In the genomic region with DNA sequence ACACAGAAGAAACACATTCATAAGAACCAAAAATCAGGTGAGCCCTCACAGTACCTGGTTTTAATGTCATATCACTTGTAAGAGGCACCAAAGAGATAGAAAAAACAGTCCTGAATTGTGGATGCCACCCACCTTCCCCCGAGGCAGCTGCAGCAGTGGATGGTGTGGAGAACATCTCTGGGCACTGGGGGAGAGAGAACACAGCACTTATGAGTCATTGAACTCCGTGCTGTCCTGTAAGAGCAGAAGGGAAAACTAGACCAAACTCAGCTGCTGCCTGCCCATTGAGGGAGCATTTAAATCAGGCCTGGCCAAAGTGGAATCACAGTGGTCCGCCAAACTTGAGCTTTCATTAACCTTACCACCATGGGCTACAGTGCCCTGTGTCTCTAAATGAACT, we compare ENCODE assay signal across 26 cellular contexts.
"Had no signal": no experiment of that assay in that cellular context is flagged by ENCODE, and none has a peak within 500 bp of the region (broad histone marks: within the 10 kb centered on the region; RNA-seq: fewer than 3 reads in every experiment).

No MANE protein-coding gene starts in this region.

- H2AFZ ChIP-seq: parathyroid adenoma had no signal

- H3K4me3 ChIP-seq: cardiac muscle cell, coronary artery, dorsolateral prefrontal cortex, heart right ventricle, left lung, lung, right atrium auricular region, suprapubic skin, tibial artery had no signal

- H3K27ac ChIP-seq: cardiac muscle cell, coronary artery, dorsolateral prefrontal cortex, heart right ventricle, left lung, parathyroid adenoma, right atrium auricular region, suprapubic skin, tibial artery, VCaP had no signal

- H3K4me1 ChIP-seq: heart right ventricle, left lung, parathyroid adenoma, right atrium auricular region, suprapubic skin, tibial artery had no signal

- DNase-seq: activated CD4-positive, alpha-beta T cell treated with anti-CD3 and anti-CD28 coated beads for 4 hours; activated CD4-positive, alpha-beta T cell treated with anti-CD3 and anti-CD28 coated beads, Interleukin-2, amount 50 U/mL, for 4 hours; activated naive CD4-positive, alpha-beta T cell; activated T-cell treated with anti-CD3 and anti-CD28 coated beads for 4 hours; activated T-cell treated with anti-CD3 and anti-CD28 coated beads, Interleukin-2, amount 50 U/mL, for 72 hours; cerebellar nuclear complex; dorsolateral prefrontal cortex; effector memory CD4-positive, alpha-beta T cell; erythroblast; heart right ventricle; left lung; naive B cell; nephron progenitor cell; nucleus accumbens; stimulated activated CD4-positive, alpha-beta T cell treated with anti-CD3 and anti-CD28 coated beads, Interleukin-15, amount 100 ng/mL, for 24 hours; stimulated activated CD4-positive, alpha-beta T cell treated with anti-CD3 and anti-CD28 coated beads, Interleukin-2, amount 100 ng/mL, for 24 hours; stimulated activated naive CD4-positive, alpha-beta T cell; tibial artery had no signal

- H3K9ac ChIP-seq: parathyroid adenoma had no signal

- H3K27me3 ChIP-seq: cardiac muscle cell, heart right ventricle, left lung, right atrium auricular region, suprapubic skin, tibial artery had no signal

- H3K79me2 ChIP-seq: parathyroid adenoma had no signal

- ATAC-seq: activated naive CD4-positive, alpha-beta T cell treated with anti-CD3 and anti-CD28 coated beads, Interleukin-2, amount 50 U/mL, for 72 hours; activated T-cell treated with anti-CD3 and anti-CD28 coated beads, Interleukin-2, amount 50 U/mL, for 72 hours; heart right ventricle; left lung had no signal

- H3K36me3 ChIP-seq: cardiac muscle cell, heart right ventricle, left lung, right atrium auricular region, suprapubic skin, tibial artery had no signal
